In the genomic region with DNA sequence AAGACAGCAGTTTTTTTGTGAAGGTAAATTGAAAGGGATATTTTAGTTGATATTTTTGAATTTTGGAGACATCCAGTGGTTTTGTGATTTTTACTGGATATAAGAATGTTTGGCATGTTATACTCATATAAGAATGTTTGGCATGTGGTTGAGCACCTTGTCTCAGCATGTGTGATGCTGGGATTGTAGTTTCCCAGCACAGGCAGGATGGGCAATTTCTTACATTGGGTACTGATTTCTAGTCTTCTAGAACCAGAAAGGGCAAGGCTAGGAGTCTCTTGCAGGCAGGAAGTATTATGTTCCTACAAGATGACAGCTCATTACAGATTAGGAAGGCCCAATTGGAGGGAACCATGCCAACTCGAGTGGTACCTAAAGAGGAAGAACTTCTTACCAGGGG, we compare ENCODE assay signal across 19 cellular contexts.
A peak's percentile ranks its signal among the peaks of the same experiment; 100 is the strongest.
DNase-seq lines count a peak whose midpoint lies in the region; ATAC-seq and TF ChIP-seq lines count a peak whose summit lies in the region.
"Had no signal": no experiment of that assay in that cellular context is flagged by ENCODE, and none has a peak within 500 bp of the region (broad histone marks: within the 10 kb centered on the region; RNA-seq: fewer than 3 reads in every experiment).

No MANE protein-coding gene starts in this region.

- H3K4me3 Mint-ChIP-seq in CD14-positive monocyte (peak overlapping the region; percentile 68 to 89), activated B cell treated with CpG ODN at 0.5 μM for 24 hours (no peak overlapping the region), nephron progenitor cell (no peak overlapping the region)

- CTCF ChIA-PET in activated B cell treated with CpG ODN at 0.5 μM for 24 hours (lab: Charles Lee): no interaction called here

- no peak for TF ChIP-seq EP300 in tibial nerve (IDR thresholded peaks at IDR 0.05)

- H2BK15ac ChIP-seq in mesenchymal stem cell (ENCODE audit: low read depth, poor library complexity, severe bottlenecking): no peak overlapping the region

- 89% methylated on average over 1 of the region's 1 CpG for WGBS in mesenchymal stem cell
- 82 to 87% methylated on average over 1 of the region's 1 CpG for WGBS in tibial nerve, 2 donors

- no peak overlapping the region for H3K9ac ChIP-seq in mesenchymal stem cell (ENCODE audit: low read length)

- H3K9me3 ChIP-seq in mesenchymal stem cell (ENCODE audit: control insufficient read depth, low read length) (no peaks in the 10 kb centered on the region), tibial nerve (no peaks in the 10 kb centered on the region)
- H3K9me3 ChIP-seq: gastroesophageal sphincter, MG63, Peyer's patch, right atrium auricular region had no signal

- H3K4me1 ChIP-seq in mesenchymal stem cell (ENCODE audit: control insufficient read depth, insufficient read depth, low read depth, low read length): peaks cover 13% of the 10 kb centered on the region
- peaks cover 0 to 54% (median 16%) of the 10 kb centered on the region in 4 donors for H3K4me1 ChIP-seq in tibial nerve

- H4K8ac ChIP-seq in mesenchymal stem cell (ENCODE audit: low read length): peak overlapping the region; percentile 36

- no peak overlapping the region for H2BK12ac ChIP-seq in mesenchymal stem cell (ENCODE audit: low read length in 2 of 2)

- H3K9me3 Mint-ChIP-seq in CD14-positive monocyte (peaks cover 0 to 4% (median 1%) of the 10 kb centered on the region in 7 donors), activated B cell treated with CpG ODN at 0.5 μM for 24 hours (no peaks in the 10 kb centered on the region), nephron progenitor cell (no peaks in the 10 kb centered on the region)
- H3K9me3 Mint-ChIP-seq: activated T-helper 2 cell treated with anti-CD3 and anti-CD28 coated beads, Interferon-gamma antibody, Interleukin-2, Interleukin-4, amounts not matched to agents 10 μg/mL and 5 μg/mL and 100 μg/mL, durations not matched to agents 14 hours and 24 hours and 36 hours had no signal

- no peak overlapping the region for H3K14ac ChIP-seq in mesenchymal stem cell (ENCODE audit: low read length in 2 of 2)

- H3K27ac ChIP-seq in mesenchymal stem cell (ENCODE audit: low read length, poor library complexity, severe bottlenecking): peak overlapping the region; percentile 77
- H3K27ac ChIP-seq in tibial nerve: no peak overlapping the region
- H3K27ac ChIP-seq: gastroesophageal sphincter, Peyer's patch, right atrium auricular region, WERI-Rb-1 had no signal

- H3K36me3 Mint-ChIP-seq in CD14-positive monocyte (peaks cover 15 to 21% of the 10 kb centered on the region in 2 donors), activated B cell treated with CpG ODN at 0.5 μM for 24 hours (ENCODE audit: low read depth) (peaks cover 3% of the 10 kb centered on the region), nephron progenitor cell (ENCODE audit: low read depth) (no peaks in the 10 kb centered on the region)

- TF ChIP-seq POLR2A in tibial nerve (IDR thresholded peaks at IDR 0.05): no peak

- H3K4me3 ChIP-seq in mesenchymal stem cell (ENCODE audit: insufficient read depth in 1 of 2, low read depth in 1 of 2, low read length in 2 of 2) (no peak overlapping the region), tibial nerve (no peak overlapping the region)
- H3K4me3 ChIP-seq: gastroesophageal sphincter, lung, MG63, Peyer's patch, right atrium auricular region had no signal

- intact Hi-C loops in CD14-positive monocyte (cut with micrococcal nuclease): no loop called here
- intact Hi-C loops in activated B cell treated with CpG ODN at 0.5 μM for 24 hours (cut with micrococcal nuclease): no loop called here

- H2BK5ac ChIP-seq in mesenchymal stem cell (ENCODE audit: low read depth, low read length, poor library complexity, severe bottlenecking): no peak overlapping the region

- ATAC-seq in activated B cell treated with CpG ODN at 0.5 μM for 24 hours (ENCODE audit: low read depth): no peak
- ATAC-seq: gastroesophageal sphincter had no signal

- H3K4ac ChIP-seq in mesenchymal stem cell (ENCODE audit: low read depth in 1 of 2, low read length in 2 of 2): no peak overlapping the region

- H2AFZ ChIP-seq in mesenchymal stem cell (ENCODE audit: low read depth, low read length): no peak overlapping the region

- H3K79me1 ChIP-seq in mesenchymal stem cell (replicated peaks; ENCODE audit: low read length, poor library complexity, severe bottlenecking): peaks cover 9% of the 10 kb centered on the region

- POLR2A ChIA-PET in activated B cell treated with CpG ODN at 0.5 μM for 24 hours (lab: Charles Lee): no interaction called here

- H3K36me3 ChIP-seq in mesenchymal stem cell (ENCODE audit: control insufficient read depth in 1 of 2, insufficient read depth in 2 of 2, low read depth in 1 of 2, low read length in 2 of 2) (no peaks in the 10 kb centered on the region), tibial nerve (peaks cover 0 to 1% (median 0%) of the 10 kb centered on the region in 3 donors)
- H3K36me3 ChIP-seq: gastroesophageal sphincter, MG63, Peyer's patch, right atrium auricular region, WERI-Rb-1 had no signal

- H2BK120ac ChIP-seq in mesenchymal stem cell (ENCODE audit: low read depth, low read length): no peak overlapping the region

- TF ChIP-seq CTCF in CD14-positive monocyte (IDR thresholded peaks at IDR 0.05) (no peak), activated B cell treated with CpG ODN at 0.5 μM for 24 hours (IDR thresholded peaks at IDR 0.05) (no peak), tibial nerve (IDR thresholded peaks at IDR 0.05) (no peak), nephron progenitor cell (IDR thresholded peaks at IDR 0.05) (no peak)

- H3K27ac Mint-ChIP-seq in CD14-positive monocyte (peak overlapping the region in 6 of 7 donors; percentile 38 to 83 (median 72)), activated B cell treated with CpG ODN at 0.5 μM for 24 hours (peak overlapping the region; percentile 54), nephron progenitor cell (no peak overlapping the region)
- H3K27ac Mint-ChIP-seq: activated T-helper 2 cell treated with anti-CD3 and anti-CD28 coated beads, Interferon-gamma antibody, Interleukin-2, Interleukin-4, amounts not matched to agents 10 μg/mL and 5 μg/mL and 100 μg/mL, durations not matched to agents 14 hours and 24 hours and 36 hours had no signal

- H4K91ac ChIP-seq in mesenchymal stem cell (ENCODE audit: low read length): no peak overlapping the region

- no peaks in the 10 kb centered on the region for H3K27me3 Mint-ChIP-seq in CD14-positive monocyte (ENCODE audit: low read depth in 3 of 3)
- H3K27me3 Mint-ChIP-seq in activated B cell treated with CpG ODN at 0.5 μM for 24 hours: no peaks in the 10 kb centered on the region
- H3K27me3 Mint-ChIP-seq in nephron progenitor cell (ENCODE audit: low read depth, poor library complexity): no peaks in the 10 kb centered on the region

- H3K4me1 Mint-ChIP-seq in CD14-positive monocyte (peaks cover 87% of the 10 kb centered on the region), activated B cell treated with CpG ODN at 0.5 μM for 24 hours (peaks cover 79% of the 10 kb centered on the region), nephron progenitor cell (peaks cover 67% of the 10 kb centered on the region)

- H3K23ac ChIP-seq in mesenchymal stem cell (ENCODE audit: low read length in 2 of 2): no peak overlapping the region

- H3K18ac ChIP-seq in mesenchymal stem cell (ENCODE audit: low read depth in 1 of 2, low read length in 2 of 2): no peak overlapping the region

- H2AK5ac ChIP-seq in mesenchymal stem cell (ENCODE audit: low read length, severe bottlenecking): peak overlapping the region; percentile 76

- no peaks in the 10 kb centered on the region for H3K27me3 ChIP-seq in mesenchymal stem cell (ENCODE audit: control insufficient read depth in 1 of 2, insufficient read depth in 1 of 2, low read length in 2 of 2)
- H3K27me3 ChIP-seq in tibial nerve: no peaks in the 10 kb centered on the region
- H3K27me3 ChIP-seq: gastroesophageal sphincter, MG63, Peyer's patch, right atrium auricular region had no signal

- no peak for DNase-seq in CD14-positive monocyte (ENCODE audit: low spot score)
- DNase-seq in HS-27A (ENCODE audit: low read depth): peak; percentile 20
- no peak for DNase-seq in activated B cell treated with CpG ODN at 0.5 μM for 24 hours
- DNase-seq in mesenchymal stem cell: no peak
- DNase-seq in NCI-H1417 treated with DMSO at 0.1 percent for 48 hours (lab: John Stamatoyannopoulos, UW): no peak
- DNase-seq in tibial nerve (ENCODE audit: low spot score in 2 of 2): no peak
- no peak for DNase-seq in OCI-M2 (lab: John Stamatoyannopoulos, UW; ENCODE audit: unreplicated experiment)
- DNase-seq in nephron progenitor cell: no peak
- DNase-seq: anterior cingulate cortex, H7, MG63, NCI-H2107, NCI-H774, Peyer's patch, WERI-Rb-1 had no signal

- H3K4me2 ChIP-seq in mesenchymal stem cell (ENCODE audit: low read length, poor library complexity, severe bottlenecking): no peak overlapping the region

Comparison
In these comparisons a context has a peak if more than half of its experiments do, and no peak if none do; other contexts are left out.
1. H3K4me3 Mint-ChIP-seq: peak in CD14-positive monocyte (2 of 2); none in activated B cell treated with CpG ODN at 0.5 μM for 24 hours (single experiment) and nephron progenitor cell (single experiment).